11 cellular contexts compared by ENCODE assay signal in the genomic region with DNA sequence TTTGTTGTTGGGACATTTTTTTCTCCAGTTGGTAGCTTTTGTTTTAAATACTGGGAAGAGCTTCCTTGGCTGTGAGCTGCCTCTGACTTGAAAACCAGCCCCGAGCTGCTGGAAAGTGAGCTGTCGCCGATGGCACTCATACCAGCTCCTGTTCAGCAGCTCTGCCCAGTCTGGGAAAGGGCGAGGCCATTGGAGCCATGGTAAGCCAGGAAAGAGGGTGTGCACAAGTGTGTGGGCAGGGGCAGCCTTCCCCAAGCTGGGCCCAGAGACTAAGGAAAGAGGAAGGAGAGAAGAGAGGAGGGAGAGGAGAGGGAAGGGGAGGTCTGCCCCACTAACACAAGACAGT. TPM values are rescaled to one million over a fixed set of nuclear protein-coding genes. Genes with fewer than 3 reads are reported as not detected.
A peak's percentile ranks its signal among the peaks of the same experiment; 100 is the strongest.
DNase-seq lines count a peak whose midpoint lies in the region; ATAC-seq and TF ChIP-seq lines count a peak whose summit lies in the region.
"Had no signal": no experiment of that assay in that cellular context is flagged by ENCODE, and none has a peak within 500 bp of the region (broad histone marks: within the 10 kb centered on the region; RNA-seq: fewer than 3 reads in every experiment).

No MANE protein-coding gene starts in this region.

- peak overlapping the region; percentile 25 for H3K27ac ChIP-seq in right cardiac atrium (ENCODE audit: low read length)
- H3K27ac ChIP-seq: HL-60 had no signal

- H3K27ac Mint-ChIP-seq in T-cell: no peak overlapping the region

- peak; percentile 66 for DNase-seq in UCSD-AML1 (lab: John Stamatoyannopoulos, UW; ENCODE audit: unreplicated experiment)
- peak; percentile 38 to 74 (median 72) for DNase-seq in right cardiac atrium
- peak; percentile 84 for DNase-seq in posterior vena cava (ENCODE audit: low spot score)
- no peak for DNase-seq in T-cell
- no peak for DNase-seq in mesenteric fat pad (ENCODE audit: low spot score)
- DNase-seq in NCI-H2171 treated with DMSO at 0.1 percent for 48 hours (lab: John Stamatoyannopoulos, UW): no peak
- no peak for DNase-seq in GM13977 (ENCODE audit: low spot score)
- DNase-seq: MG63, NCI-H510A treated with DMSO at 0.1 percent for 48 hours had no signal

- no peaks in the 10 kb centered on the region for H3K36me3 Mint-ChIP-seq in T-cell

- H3K9ac ChIP-seq in ES-I3 (ENCODE audit: low read depth, low read length): peak overlapping the region; percentile 34; the same call in 1 of the 2 replicates

- POLR2A ChIA-PET in T-cell (lab: Charles Lee): no interaction called here

- H3K27me3 Mint-ChIP-seq in T-cell: peaks cover 4 to 29% of the 10 kb centered on the region in 2 donors

- peak overlapping the region; percentile 34 for H3K4me3 ChIP-seq in right cardiac atrium (ENCODE audit: low read length)
- H3K4me3 ChIP-seq: MG63 had no signal

- no peaks in the 10 kb centered on the region for H3K9me3 ChIP-seq in ES-I3 (ENCODE audit: control insufficient read depth, insufficient read depth, low read length)
- no peaks in the 10 kb centered on the region for H3K9me3 ChIP-seq in right cardiac atrium (ENCODE audit: control insufficient read depth, low read length)
- H3K9me3 ChIP-seq: MG63 had no signal

- peaks cover 0 to 3% (median 0%) of the 10 kb centered on the region in 3 donors for H3K9me3 Mint-ChIP-seq in T-cell

- WGBS in right cardiac atrium: 29% methylated on average over 4 of the region's 4 CpGs

- no peaks in the 10 kb centered on the region for H3K36me3 ChIP-seq in ES-I3 (ENCODE audit: insufficient read depth, low read length)
- H3K36me3 ChIP-seq: MG63 had no signal

- CTCF ChIA-PET in T-cell (lab: Charles Lee): interaction anchor here in 1 of 2 donors (0.6 to 1.1 kb wide), 2 partner anchors 60 to 520 kb away, joined by 3 to 7 read pairs; no protein-coding TSS in a partner anchor

- in situ Hi-C loops in GM13977 (cut with MboI; ENCODE audit: low pct_unique_long_range_greater_than_20kb, low sequenced_read_pairs, unreplicated experiment): no loop called here

- no peak for ATAC-seq in right cardiac atrium
- no peak for ATAC-seq in T-cell (replicated peaks in 1 of 4)

- peaks cover 15% of the 10 kb centered on the region; the same call in 1 of the 2 replicates for H3K4me1 ChIP-seq in ES-I3 (ENCODE audit: insufficient read depth, low read length)
- H3K4me1 ChIP-seq in right cardiac atrium (ENCODE audit: control insufficient read depth, insufficient read depth, low read length): peaks cover 3% of the 10 kb centered on the region

- H3K4me1 Mint-ChIP-seq in T-cell: peaks cover 38 to 42% (median 40%) of the 10 kb centered on the region in 3 donors

- no peak for TF ChIP-seq CTCF in GM13977 (IDR thresholded peaks at IDR 0.05; ENCODE audit: extremely low read depth, insufficient read depth, missing control alignments)

- H3K27me3 ChIP-seq in right cardiac atrium (ENCODE audit: control insufficient read depth, insufficient read depth): no peaks in the 10 kb centered on the region

- H3K4me3 Mint-ChIP-seq in T-cell: no peak overlapping the region

- intact Hi-C loops in right cardiac atrium (cut with DNase I) (loop anchor here in 1 of 4 donors (10.0 kb wide), 1 partner anchor 64 kb away; no protein-coding TSS in a partner anchor), posterior vena cava (cut with DNase I) (no loop called here)

RNA-seq across cellular contexts. Expression of a gene that starts 3.2 kb away (rescaled TPM):
- total RNA-seq in right cardiac atrium (10 to 100 TPM; 14.9 to 22.3 (median 17.2) TPM), posterior vena cava (10 to 100 TPM; 25.3 to 29.7 TPM), T-cell (100 to 1,000 TPM in 2 of 5 donors, 10 to 100 TPM in 3; 87.0 to 114 (median 94.6) TPM), mesenteric fat pad (30.9 TPM)
- polyA plus RNA-seq in right cardiac atrium: 12.4 TPM

Comparison
In these comparisons a context has a peak if more than half of its experiments do, and no peak if none do; other contexts are left out.
1. DNase-seq: peak in UCSD-AML1 (single experiment), right cardiac atrium (3 of 3) and posterior vena cava (single experiment); none in T-cell (0 of 34), mesenteric fat pad (single experiment), NCI-H2171 treated with DMSO at 0.1 percent for 48 hours (single experiment) and GM13977 (single experiment).